Comparison of ENCODE assay signal across 8 cellular contexts in the genomic region with DNA sequence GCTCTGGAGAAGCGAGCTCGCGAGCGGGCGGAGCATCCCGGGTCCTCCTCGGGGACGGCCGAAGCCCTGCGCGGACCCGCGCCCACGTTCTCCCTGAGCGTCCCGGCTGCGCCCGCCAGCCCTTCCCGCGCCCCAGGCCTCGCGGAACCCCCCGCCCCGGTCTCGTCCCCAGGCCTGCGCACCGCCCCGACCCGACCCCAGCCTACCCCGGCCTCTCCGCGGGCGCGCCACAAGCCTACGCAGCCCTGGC. TPM values are rescaled to one million over a fixed set of nuclear protein-coding genes. Genes with fewer than 3 reads are reported as not detected.
DNase-seq lines count a peak whose midpoint lies in the region; ATAC-seq, FAIRE-seq and TF ChIP-seq lines count a peak whose summit lies in the region.

No MANE protein-coding gene starts in this region.

- peak overlapping the region; percentile 96 for H2BK120ac ChIP-seq in mesenchymal stem cell (ENCODE audit: low read depth, low read length)

- H4K20me1 ChIP-seq in K562 (replicated peaks; ENCODE audit: control insufficient read depth, insufficient read depth, low read length): peaks cover 15% of the 10 kb centered on the region

- H3K27ac ChIP-seq in 22Rv1: peak overlapping the region; percentile 84
- peak overlapping the region; percentile 90 for H3K27ac ChIP-seq in K562 (ENCODE audit: extremely low read depth, low read depth, low read length)
- H3K27ac ChIP-seq in mesenchymal stem cell (ENCODE audit: low read length, poor library complexity, severe bottlenecking): no peak overlapping the region

- no peak for TF ChIP-seq POLR2A in K562 (conservative IDR thresholded peaks at IDR 0.05)

- H3K9me1 ChIP-seq in K562 (ENCODE audit: control insufficient read depth, insufficient read depth, low read length): peaks cover 4% of the 10 kb centered on the region

- H3K4me1 ChIP-seq in K562 (replicated peaks in 1 of 2; ENCODE audit: control insufficient read depth in 2 of 2, insufficient read depth in 2 of 2, low read length in 2 of 2) (peaks cover 17 to 31% of the 10 kb centered on the region in 2 experiments), mesenchymal stem cell (ENCODE audit: control insufficient read depth, insufficient read depth, low read depth, low read length) (peaks cover 12% of the 10 kb centered on the region)

- H3K36me3 ChIP-seq in K562 (ENCODE audit: control insufficient read depth, insufficient read depth, low read length): peaks cover 32% of the 10 kb centered on the region
- H3K36me3 ChIP-seq in mesenchymal stem cell (ENCODE audit: control insufficient read depth in 1 of 2, insufficient read depth in 2 of 2, low read depth in 1 of 2, low read length in 2 of 2): peaks cover 17 to 30% of the 10 kb centered on the region in 2 experiments

- POLR2A ChIA-PET in K562 (lab: Yijun Ruan, JAX): interaction anchor here (0.6 to 1.5 kb wide), 3 partner anchors 14 to 285 kb away, joined by 3 to 6 read pairs (median 3); no protein-coding TSS in a partner anchor

- intact Hi-C loops in K562 (cut with micrococcal nuclease): no loop called here

- peak overlapping the region in 1 of 2 experiments; percentile 84 for H3K4ac ChIP-seq in mesenchymal stem cell (ENCODE audit: low read depth in 1 of 2, low read length in 2 of 2)

- CTCF ChIA-PET in K562 (lab: Yijun Ruan, JAX; ENCODE audit: low intra/inter-chr PET ratio): no interaction called here

- H4K8ac ChIP-seq in mesenchymal stem cell (ENCODE audit: low read length): no peak overlapping the region

- H3K4me3 ChIP-seq in K562 (peak overlapping the region; percentile 63), mesenchymal stem cell (ENCODE audit: insufficient read depth in 1 of 2, low read depth in 1 of 2, low read length in 2 of 2) (peak overlapping the region; percentile 94 to 99)

- peak overlapping the region in 1 of 2 experiments; percentile 84 for H3K23ac ChIP-seq in mesenchymal stem cell (ENCODE audit: low read length in 2 of 2)

- H3K79me2 ChIP-seq in K562 (ENCODE audit: control insufficient read depth, insufficient read depth, low read length): peaks cover 43% of the 10 kb centered on the region

- H2BK15ac ChIP-seq in mesenchymal stem cell (ENCODE audit: low read depth, poor library complexity, severe bottlenecking): peak overlapping the region; percentile 95

- 0% methylated on average over 1 of the region's 35 CpGs for WGBS in K562 (ENCODE audit: insufficient coverage, low coverage, missing lambda C conversion rate)
- WGBS in mesenchymal stem cell: 0% methylated on average over 33 of the region's 35 CpGs

- H2BK5ac ChIP-seq in mesenchymal stem cell (ENCODE audit: low read depth, low read length, poor library complexity, severe bottlenecking): peak overlapping the region; percentile 74

- H2AFZ ChIP-seq in K562 (ENCODE audit: low read depth, low read length): peak overlapping the region; percentile 77
- H2AFZ ChIP-seq in mesenchymal stem cell (ENCODE audit: low read depth, low read length): no peak overlapping the region

- H3K27me3 ChIP-seq in K562 (ENCODE audit: control insufficient read depth in 2 of 2, insufficient read depth in 2 of 2, low read length in 2 of 2) (no peaks in the 10 kb centered on the region), mesenchymal stem cell (ENCODE audit: control insufficient read depth in 1 of 2, insufficient read depth in 1 of 2, low read length in 2 of 2) (no peaks in the 10 kb centered on the region)

- peak overlapping the region in 1 of 2 experiments; percentile 96 for H3K14ac ChIP-seq in mesenchymal stem cell (ENCODE audit: low read length in 2 of 2)

- H3K9ac ChIP-seq in K562 (ENCODE audit: insufficient read depth in 1 of 2, low read depth in 2 of 2, low read length in 2 of 2) (peak overlapping the region; percentile 71 to 93), mesenchymal stem cell (ENCODE audit: low read length) (peak overlapping the region; percentile 99)

- peak overlapping the region; percentile 44 to 92 for H3K18ac ChIP-seq in mesenchymal stem cell (ENCODE audit: low read depth in 1 of 2, low read length in 2 of 2)

- H4K91ac ChIP-seq in mesenchymal stem cell (ENCODE audit: low read length): peak overlapping the region; percentile 84

- TF ChIP-seq CTCF in 22Rv1 (IDR thresholded peaks at IDR 0.05) (no peak), K562 (IDR thresholded peaks at IDR 0.05 in 2 of 3, conservative IDR thresholded peaks at IDR 0.05 in 1 of 3; ENCODE audit: insufficient read depth in 2 of 3, low read depth in 1 of 3, low read length in 3 of 3) (no peak)

- H3K4me2 ChIP-seq in K562 (ENCODE audit: insufficient read depth, low read length) (peak overlapping the region; percentile 100; the same call in 1 of the 2 replicates), mesenchymal stem cell (ENCODE audit: low read length, poor library complexity, severe bottlenecking) (peak overlapping the region; percentile 87)

- no TSS peak for BruUV-seq in K562 (replicated peaks; lab: Mats Ljungman, UMichigan)

- in situ Hi-C loops in K562 (cut with MboI): no loop called here

- no peak overlapping the region for H2BK12ac ChIP-seq in mesenchymal stem cell (ENCODE audit: low read length in 2 of 2)

- DNase-seq in K562 (ENCODE audit: extremely low read depth in 1 of 4, low spot score in 3 of 4) (no peak), mesenchymal stem cell (no peak), AG08395 (ENCODE audit: low spot score) (no peak), 8988T (no peak)
- no peak for DNase-seq in stimulated activated CD4-positive, alpha-beta T cell treated with anti-CD3 and anti-CD28 coated beads, Interleukin-4, amount 100 ng/mL, for 1 hour

- H2AK5ac ChIP-seq in mesenchymal stem cell (ENCODE audit: low read length, severe bottlenecking): no peak overlapping the region

- FAIRE-seq in K562 (lab: Jason Lieb, UNC): no peak

- TF ChIP-seq RAD21 in K562 (CRISPR knock-in tag; conservative IDR thresholded peaks at IDR 0.05 in 1 of 2, IDR thresholded peaks at IDR 0.05 in 1 of 2): no peak

- H3K79me1 ChIP-seq in mesenchymal stem cell (replicated peaks; ENCODE audit: low read length, poor library complexity, severe bottlenecking): peaks cover 15% of the 10 kb centered on the region

- TF ChIP-seq EP300 in K562 (IDR thresholded peaks at IDR 0.05; ENCODE audit: low read length): no peak

- H3K9me3 ChIP-seq in K562 (replicated peaks; ENCODE audit: control insufficient read depth, insufficient read depth, low read depth, low read length): no peaks in the 10 kb centered on the region
- H3K9me3 ChIP-seq in mesenchymal stem cell (ENCODE audit: control insufficient read depth, low read length): no peaks in the 10 kb centered on the region

- peak; percentile 4 for ATAC-seq in HG02610 (IDR thresholded peaks at IDR 0.05; ENCODE audit: unreplicated experiment)
- ATAC-seq in K562: no peak; the same call in 1 of the 3 replicates
- ATAC-seq in GM21381 (IDR thresholded peaks at IDR 0.05; ENCODE audit: unreplicated experiment): no peak

RNA-seq across cellular contexts. Expression of a gene that starts 0.2 kb away (rescaled TPM):
- total RNA-seq in K562 (2011; cell fraction: chromatin; rRNA removed; ENCODE audit: low replicate concordance): 148 and 235 TPM in 2 replicates
- total RNA-seq in K562 (2011; cell fraction: nucleolus; rRNA removed): 81.9 and 95.5 TPM in 2 replicates
- 95.0 and 103 TPM in 2 replicates for total RNA-seq in K562 (2011; cell fraction: nucleoplasm; rRNA removed)
- 15.1 and 18.3 TPM in 2 replicates for total RNA-seq in K562 (2014; rRNA removed)
- total RNA-seq in K562 (2014; rRNA removed; fragmentation: Illumina TruSeq; extraction: Trizol): 23.7 and 29.8 TPM in 2 replicates
- total RNA-seq in K562 (2015; rRNA removed; fragmentation: Illumina TruSeq; extraction: Trizol): 18.5 and 20.8 TPM in 2 replicates
- total RNA-seq in K562 (2021): 66.8 and 72.8 TPM in 2 replicates
- polyA plus RNA-seq in K562 (2011; rRNA removed): 22.5 and 34.0 TPM in 2 replicates
- polyA plus RNA-seq in K562 (2011; cell fraction: cytosol; rRNA removed): 21.9 and 24.7 TPM in 2 replicates
- polyA plus RNA-seq in K562 (2011; cell fraction: nucleus; rRNA removed): 99.8 and 123 TPM in 2 replicates
- polyA plus RNA-seq in K562 (2012): 45.4 and 46.5 TPM in 2 replicates
- polyA plus RNA-seq in K562 (2014; fragmentation: Illumina TruSeq; extraction: Trizol): 45.9 and 47.4 TPM in 2 replicates
- polyA plus RNA-seq in K562 (2014; fragmentation: Nextera tagmentation; extraction: Ambion mirVana): 1 to 10 TPM; 6.4 to 8.5 TPM
- 31.7 and 33.9 TPM in 2 replicates for polyA plus RNA-seq in K562 (2014; rRNA removed)
- 34.2 and 37.2 TPM in 2 replicates for polyA minus RNA-seq in K562 (2011; rRNA and poly(A)+ RNA removed)
- 21.8 and 26.1 TPM in 2 replicates for polyA minus RNA-seq in K562 (2011; cell fraction: cytosol; rRNA and poly(A)+ RNA removed)
- polyA minus RNA-seq in K562 (2011; cell fraction: nucleus; rRNA and poly(A)+ RNA removed): 26.8 and 40.4 TPM in 2 replicates
- polyA plus RNA-seq in mesenchymal stem cell (2013, experiment 1 of 2): 31.5 TPM
- polyA plus RNA-seq in mesenchymal stem cell (2013, experiment 2 of 2): 30.8 TPM

RNA-seq across cellular contexts. Expression of a gene that starts 58.4 kb away (rescaled TPM):
- total RNA-seq in K562 (2011; cell fraction: chromatin; rRNA removed; ENCODE audit: low replicate concordance): 59.2 and 70.8 TPM in 2 replicates
- 27.7 and 37.1 TPM in 2 replicates for total RNA-seq in K562 (2011; cell fraction: nucleolus; rRNA removed)
- 34.9 and 43.7 TPM in 2 replicates for total RNA-seq in K562 (2011; cell fraction: nucleoplasm; rRNA removed)
- total RNA-seq in K562 (2014; rRNA removed) (15.0 and 15.1 TPM in 2 replicates), K562 (2014; rRNA removed; fragmentation: Illumina TruSeq; extraction: Trizol) (16.8 and 18.3 TPM in 2 replicates), K562 (2015; rRNA removed; fragmentation: Illumina TruSeq; extraction: Trizol) (19.6 and 21.2 TPM in 2 replicates), K562 (2021) (24.4 and 27.7 TPM in 2 replicates)
- polyA plus RNA-seq in K562 (2011; rRNA removed) (16.1 and 16.5 TPM in 2 replicates), K562 (2014; fragmentation: Illumina TruSeq; extraction: Trizol) (20.5 and 24.1 TPM in 2 replicates), K562 (2014; fragmentation: Nextera tagmentation; extraction: Ambion mirVana) (under 1 TPM; 0.52 to 0.70 TPM), K562 (2014; rRNA removed) (25.1 and 25.4 TPM in 2 replicates)
- 14.2 and 14.9 TPM in 2 replicates for polyA plus RNA-seq in K562 (2011; cell fraction: cytosol; rRNA removed)
- polyA plus RNA-seq in K562 (2011; cell fraction: nucleus; rRNA removed): 71.2 and 83.3 TPM in 2 replicates
- 17.4 and 27.1 TPM in 2 replicates for polyA plus RNA-seq in K562 (2012)
- polyA minus RNA-seq in K562 (2011; rRNA and poly(A)+ RNA removed): 12.2 and 12.3 TPM in 2 replicates
- 6.5 and 8.0 TPM in 2 replicates for polyA minus RNA-seq in K562 (2011; cell fraction: cytosol; rRNA and poly(A)+ RNA removed)
- 12.8 and 20.0 TPM in 2 replicates for polyA minus RNA-seq in K562 (2011; cell fraction: nucleus; rRNA and poly(A)+ RNA removed)
- polyA plus RNA-seq in mesenchymal stem cell (2013, experiment 1 of 2): 15.0 TPM
- polyA plus RNA-seq in mesenchymal stem cell (2013, experiment 2 of 2): 14.3 TPM
